In genomic region chr16:85611455-85612190, GRCh38 we compare ENCODE assay signal across 8 cellular contexts. TPM values are rescaled to one million over a fixed set of nuclear protein-coding genes. Genes with fewer than 3 reads are reported as not detected.
DNase-seq lines count a peak whose midpoint lies in the region; ATAC-seq, FAIRE-seq and TF ChIP-seq lines count a peak whose summit lies in the region.

No MANE protein-coding gene starts in this region.

- no peaks in the 10 kb centered on the region for H3K36me3 Mint-ChIP-seq in T-helper 17 cell (ENCODE audit: low read depth)

- no peaks in the 10 kb centered on the region for H3K9me3 ChIP-seq in T-helper 17 cell (ENCODE audit: control insufficient read depth, low read length, poor library complexity, severe bottlenecking)

- peak; percentile 16 for ATAC-seq in T-helper 17 cell
- ATAC-seq in HG02981 (IDR thresholded peaks at IDR 0.05; ENCODE audit: unreplicated experiment): no peak

- no peaks in the 10 kb centered on the region for H3K27me3 Mint-ChIP-seq in T-helper 17 cell

- H3K4me1 Mint-ChIP-seq in T-helper 17 cell: peaks cover 14% of the 10 kb centered on the region

- peak overlapping the region; percentile 45; the same call in 1 of the 2 replicates for H3K4me3 ChIP-seq in GM08714 (ENCODE audit: low read length)
- peak overlapping the region; percentile 49 to 57 for H3K4me3 ChIP-seq in cardiac fibroblast (replicated peaks in 1 of 2; ENCODE audit: low read depth in 2 of 2, low read length in 2 of 2)
- peak overlapping the region; percentile 51 for H3K4me3 ChIP-seq in skeletal muscle cell (ENCODE audit: low read depth, low read length)

- H3K4me3 Mint-ChIP-seq in T-helper 17 cell: peak overlapping the region; percentile 85

- no peak overlapping the region for H3K27ac Mint-ChIP-seq in T-helper 17 cell

- no peak for TF ChIP-seq CTCF in cardiac fibroblast (IDR thresholded peaks at IDR 0.05; ENCODE audit: low read depth, low read length)
- no peak for TF ChIP-seq CTCF in D721Med (IDR thresholded peaks at IDR 0.05; ENCODE audit: insufficient read depth, missing control alignments)

- no peak for FAIRE-seq in D721Med (lab: Jason Lieb, UNC)

- DNase-seq in NCI-H1436 (lab: John Stamatoyannopoulos, UW): peak; percentile 72
- DNase-seq in T-helper 17 cell: peak in 2 of 3 donors; percentile 27 to 33
- peak; percentile 65 to 81 for DNase-seq in cardiac fibroblast (ENCODE audit: low read depth in 2 of 2)
- DNase-seq in iPS-NIHi7 (ENCODE audit: extremely low spot score): peak; percentile 50
- peak; percentile 49 for DNase-seq in skeletal muscle cell (ENCODE audit: low read depth)
- no peak for DNase-seq in D721Med (ENCODE audit: insufficient read length, low spot score)

RNA-seq across cellular contexts. Expression of gene GSE1, which starts 1.5 kb away (rescaled TPM):
- 10 to 100 TPM; 39.1 to 40.9 TPM for total RNA-seq in T-helper 17 cell
